20 cellular contexts compared by ENCODE assay signal in genomic region chr12:69026341-69026740, GRCh38.
"Had no signal": no experiment of that assay in that cellular context is flagged by ENCODE, and none has a peak within 500 bp of the region (broad histone marks: within the 10 kb centered on the region; RNA-seq: fewer than 3 reads in every experiment).

No MANE protein-coding gene starts in this region.

- H3K27ac ChIP-seq: gastrocnemius medialis, lower lobe of right lung, suprapubic skin had no signal

- H3K4me3 ChIP-seq: gastrocnemius medialis, heart left ventricle, lower lobe of right lung, suprapubic skin had no signal

- DNase-seq: activated CD4-positive, alpha-beta T cell treated with anti-CD3 and anti-CD28 coated beads, Interleukin-2, amount 10 ng/mL, durations not matched to agents 24 days and 14 days; activated CD4-positive, CD25-positive, alpha-beta regulatory T cell; activated CD8-positive, alpha-beta memory T cell treated with anti-CD3 and anti-CD28 coated beads for 24 hours; activated naive CD4-positive, alpha-beta T cell; activated naive CD8-positive, alpha-beta T cell treated with anti-CD3 and anti-CD28 coated beads, Interleukin-2, amount 10 ng/mL, durations not matched to agents 7 days and 5 days; anterior cingulate cortex; cerebellar nuclear complex; effector memory CD8-positive, alpha-beta T cell; heart left ventricle; immature natural killer cell; lower lobe of right lung; right cardiac atrium; small intestine; stimulated activated CD4-positive, alpha-beta T cell treated with anti-CD3 and anti-CD28 coated beads, Interleukin-4, amount 100 ng/mL, for 4 hours; trophoblast cell had no signal

- H3K4me3 Mint-ChIP-seq: activated CD4-positive, alpha-beta T cell treated with anti-CD3 and anti-CD28 coated beads, Interleukin-2, amount 10 ng/mL, durations not matched to agents 24 days and 14 days; activated naive CD8-positive, alpha-beta T cell treated with anti-CD3 and anti-CD28 coated beads, Interleukin-2, amount 10 ng/mL, durations not matched to agents 7 days and 5 days; effector memory CD8-positive, alpha-beta T cell; immature natural killer cell; mesothelial cell of epicardium; stimulated activated naive CD8-positive, alpha-beta T cell treated with anti-CD3 and anti-CD28 coated beads, Interleukin-15, Interleukin-2, amounts not matched to agents 100 ng/mL and 50 ng/mL, for 24 hours had no signal

- H3K9me3 Mint-ChIP-seq: activated CD4-positive, alpha-beta T cell treated with anti-CD3 and anti-CD28 coated beads, Interleukin-2, amount 10 ng/mL, durations not matched to agents 24 days and 14 days; activated naive CD8-positive, alpha-beta T cell treated with anti-CD3 and anti-CD28 coated beads, Interleukin-2, amount 10 ng/mL, durations not matched to agents 7 days and 5 days; effector memory CD8-positive, alpha-beta T cell; immature natural killer cell; mesothelial cell of epicardium; stimulated activated naive CD8-positive, alpha-beta T cell treated with anti-CD3 and anti-CD28 coated beads, Interleukin-15, Interleukin-2, amounts not matched to agents 100 ng/mL and 50 ng/mL, for 24 hours had no signal

- H3K27me3 ChIP-seq: gastrocnemius medialis, suprapubic skin had no signal

- H3K36me3 Mint-ChIP-seq: activated naive CD8-positive, alpha-beta T cell treated with anti-CD3 and anti-CD28 coated beads, Interleukin-2, amount 10 ng/mL, durations not matched to agents 7 days and 5 days; immature natural killer cell; mesothelial cell of epicardium had no signal

- H3K36me3 ChIP-seq: gastrocnemius medialis, heart left ventricle, lower lobe of right lung, suprapubic skin had no signal

- H3K9me3 ChIP-seq: gastrocnemius medialis, heart left ventricle, lower lobe of right lung, suprapubic skin had no signal

- H3K4me1 Mint-ChIP-seq: activated CD4-positive, alpha-beta T cell treated with anti-CD3 and anti-CD28 coated beads, Interleukin-2, amount 10 ng/mL, durations not matched to agents 24 days and 14 days; activated naive CD8-positive, alpha-beta T cell treated with anti-CD3 and anti-CD28 coated beads, Interleukin-2, amount 10 ng/mL, durations not matched to agents 7 days and 5 days; immature natural killer cell had no signal

- H3K27ac Mint-ChIP-seq: activated CD4-positive, alpha-beta T cell treated with anti-CD3 and anti-CD28 coated beads, Interleukin-2, amount 10 ng/mL, durations not matched to agents 24 days and 14 days; activated naive CD8-positive, alpha-beta T cell treated with anti-CD3 and anti-CD28 coated beads, Interleukin-2, amount 10 ng/mL, durations not matched to agents 7 days and 5 days; effector memory CD8-positive, alpha-beta T cell; immature natural killer cell; mesothelial cell of epicardium; progenitor cell of endocrine pancreas; stimulated activated naive CD8-positive, alpha-beta T cell treated with anti-CD3 and anti-CD28 coated beads, Interleukin-15, Interleukin-2, amounts not matched to agents 100 ng/mL and 50 ng/mL, for 24 hours had no signal

- H3K4me1 ChIP-seq: gastrocnemius medialis, lower lobe of right lung had no signal

- H3K27me3 Mint-ChIP-seq: activated CD4-positive, alpha-beta T cell treated with anti-CD3 and anti-CD28 coated beads, Interleukin-2, amount 10 ng/mL, durations not matched to agents 24 days and 14 days had no signal
